ENCODE assay signal across 9 cellular contexts in the genomic region with DNA sequence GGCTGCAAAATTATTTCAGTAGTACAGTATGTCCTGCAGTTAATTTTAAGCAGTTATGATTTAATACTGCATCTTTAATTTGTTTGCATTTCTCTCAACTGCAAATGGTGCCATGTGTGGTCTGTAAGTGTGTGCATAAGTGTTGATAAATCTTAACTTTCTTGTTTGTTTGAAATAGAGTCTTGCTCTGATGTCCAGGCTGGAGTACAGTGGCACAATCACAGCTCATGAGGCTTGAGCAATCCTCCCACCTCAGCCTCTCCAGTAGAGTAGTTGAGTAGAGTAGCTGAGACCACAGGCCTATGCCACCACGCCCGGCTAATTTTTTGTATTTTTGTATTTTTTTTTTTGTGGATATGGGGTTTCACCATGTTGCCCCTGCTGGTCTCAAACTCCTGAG.
"Had no signal": no experiment of that assay in that cellular context is flagged by ENCODE, and none has a peak within 500 bp of the region (broad histone marks: within the 10 kb centered on the region; RNA-seq: fewer than 3 reads in every experiment).

No MANE protein-coding gene starts in this region.

- ATAC-seq: GM23338, HCT116 had no signal

- H3K36me3 ChIP-seq: HAP-1 had no signal

- H3K4me1 ChIP-seq: HAP-1 had no signal

- H3K4me3 ChIP-seq: GM23248, GM23338, HAP-1 had no signal

- H3K27ac ChIP-seq: GM23248 had no signal

- DNase-seq: GM23248, GOT3, H7, H9, HCEC 1CT, HFFc6 had no signal

- H3K9me3 ChIP-seq: HAP-1 had no signal
